Comparison of ENCODE assay signal across 13 cellular contexts in the genomic region with DNA sequence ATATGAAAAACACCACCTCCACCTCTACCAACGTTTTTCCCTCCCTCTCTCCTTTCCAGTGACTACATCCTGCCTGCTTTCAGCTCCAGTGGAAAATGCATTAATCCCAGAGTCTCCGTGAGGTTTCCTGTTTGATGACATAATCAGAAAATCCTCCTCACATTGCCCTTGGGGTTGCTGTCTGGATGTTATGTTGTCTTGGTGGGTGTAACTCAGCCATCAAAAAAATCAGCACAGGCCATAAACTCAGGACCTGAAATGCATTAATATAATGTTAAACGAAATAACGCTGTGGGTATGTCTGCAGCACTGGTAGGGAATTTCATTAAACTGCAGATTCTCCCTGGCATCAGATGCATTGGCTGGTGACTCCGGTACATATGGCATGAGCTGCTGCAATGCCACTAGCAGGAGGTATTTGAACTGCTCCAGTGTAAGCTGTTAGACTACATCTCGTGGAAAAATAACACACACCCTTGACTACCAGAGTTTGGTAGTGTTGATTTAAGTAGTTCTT.
DNase-seq lines count a peak whose midpoint lies in the region; ATAC-seq, FAIRE-seq and TF ChIP-seq lines count a peak whose summit lies in the region.
"Had no signal": no experiment of that assay in that cellular context is flagged by ENCODE, and none has a peak within 500 bp of the region (broad histone marks: within the 10 kb centered on the region; RNA-seq: fewer than 3 reads in every experiment).

No MANE protein-coding gene starts in this region.

- DNase-seq in A172 (ENCODE audit: low spot score) (peak; percentile 72), GM04503 (ENCODE audit: low read depth) (peak; percentile 27), WERI-Rb-1 (peak; percentile 50), keratinocyte (ENCODE audit: low read depth, low spot score) (no peak), T-helper 2 cell (no peak), Caco-2 (no peak)
- DNase-seq in activated CD4-positive, CD25-positive, alpha-beta regulatory T cell treated with anti-CD3 and anti-CD28 coated beads, Interleukin-2, amount 50 U/mL, for 72 hours, result no peak
- DNase-seq: CD8-positive, alpha-beta memory T cell; cerebellar nuclear complex; SIG-M5; sigmoid colon had no signal

- BruUV-seq in Caco-2 (replicated peaks; lab: Mats Ljungman, UMichigan), result no TSS peak

- H3K36me3 Mint-ChIP-seq in Caco-2 (ENCODE audit: insufficient read depth, unreplicated experiment), result no peaks in the 10 kb centered on the region
- H3K36me3 Mint-ChIP-seq: CD8-positive, alpha-beta memory T cell; stimulated activated memory B cell treated with anti-CD40 and anti-IgM and Interleukin-4, amounts not matched to agents 10 μg/mL and 1 μg/mL and 100 μg/mL, for 72 hours had no signal

- peak overlapping the region; percentile 12 for H2AFZ ChIP-seq in keratinocyte (ENCODE audit: control insufficient read depth, low read length)

- no peaks in the 10 kb centered on the region for H3K36me3 ChIP-seq in WERI-Rb-1
- no peaks in the 10 kb centered on the region for H3K36me3 ChIP-seq in keratinocyte (ENCODE audit: control insufficient read depth in 2 of 2, extremely low read depth in 1 of 2, insufficient read depth in 2 of 2, low read length in 2 of 2)
- H3K36me3 ChIP-seq in Caco-2 (ENCODE audit: control insufficient read depth, insufficient read depth, low read length), result no peaks in the 10 kb centered on the region
- H3K36me3 ChIP-seq: sigmoid colon had no signal

- no peak overlapping the region for H3K4me2 ChIP-seq in keratinocyte (ENCODE audit: control insufficient read depth, extremely low read depth, insufficient read depth, low read depth, low read length)

- no peaks in the 10 kb centered on the region for H3K4me1 Mint-ChIP-seq in Caco-2 (ENCODE audit: low read depth, unreplicated experiment)
- H3K4me1 Mint-ChIP-seq: CD8-positive, alpha-beta memory T cell; stimulated activated memory B cell treated with anti-CD40 and anti-IgM and Interleukin-4, amounts not matched to agents 10 μg/mL and 1 μg/mL and 100 μg/mL, for 72 hours had no signal

- CTCF ChIA-PET in Caco-2 (lab: Charles Lee), result no interaction called here

- H3K9me1 ChIP-seq in keratinocyte (ENCODE audit: control insufficient read depth, extremely low read depth, insufficient read depth, low read length), result no peaks in the 10 kb centered on the region

- TF ChIP-seq CTCF in WERI-Rb-1 (IDR thresholded peaks at IDR 0.05; ENCODE audit: low read depth, low read length), result no peak
- no peak for TF ChIP-seq CTCF in keratinocyte (optimal IDR thresholded peaks at IDR 0.05 in 1 of 3, IDR thresholded peaks at IDR 0.05 in 1 of 3, conservative IDR thresholded peaks at IDR 0.05 in 1 of 3; ENCODE audit: extremely low read depth in 1 of 3, insufficient read depth in 2 of 3, low read length in 3 of 3)
- no peak for TF ChIP-seq CTCF in Caco-2 (IDR thresholded peaks at IDR 0.05; ENCODE audit: insufficient read depth in 1 of 2, low read depth in 1 of 2, low read length in 1 of 2, severe bottlenecking in 1 of 2, unreplicated experiment in 1 of 2)

- no peak overlapping the region for H3K4me3 ChIP-seq in WERI-Rb-1 (ENCODE audit: low read depth, low read length)
- H3K4me3 ChIP-seq in keratinocyte (ENCODE audit: control insufficient read depth in 2 of 3, extremely low read depth in 1 of 3, insufficient read depth in 2 of 3, low read depth in 1 of 3, low read length in 3 of 3), result no peak overlapping the region
- H3K4me3 ChIP-seq in Caco-2 (ENCODE audit: low read depth, low read length), result no peak overlapping the region
- H3K4me3 ChIP-seq: sigmoid colon had no signal

- FAIRE-seq in keratinocyte (lab: Jason Lieb, UNC), result peak; percentile 48

- H3K4me3 Mint-ChIP-seq in Caco-2 (ENCODE audit: unreplicated experiment), result no peak overlapping the region
- H3K4me3 Mint-ChIP-seq: CD8-positive, alpha-beta memory T cell; stimulated activated memory B cell treated with anti-CD40 and anti-IgM and Interleukin-4, amounts not matched to agents 10 μg/mL and 1 μg/mL and 100 μg/mL, for 72 hours had no signal

- intact Hi-C loops in Caco-2 (cut with micrococcal nuclease; ENCODE audit: unreplicated experiment), result no loop called here

- H3K27ac ChIP-seq in WERI-Rb-1 (peak overlapping the region; percentile 29; the same call in 1 of the 2 replicates), keratinocyte (ENCODE audit: control insufficient read depth, insufficient read depth, low read length) (no peak overlapping the region)

- no peak overlapping the region for H3K27ac Mint-ChIP-seq in Caco-2 (ENCODE audit: unreplicated experiment)
- H3K27ac Mint-ChIP-seq: CD8-positive, alpha-beta memory T cell; stimulated activated memory B cell treated with anti-CD40 and anti-IgM and Interleukin-4, amounts not matched to agents 10 μg/mL and 1 μg/mL and 100 μg/mL, for 72 hours had no signal

- dilution Hi-C loops in keratinocyte (cut with MboI; ENCODE audit: extremely low pct_ligation_motif_present, low sequenced_read_pairs), result no loop called here

- H3K27me3 Mint-ChIP-seq in Caco-2 (ENCODE audit: insufficient read depth, unreplicated experiment), result no peaks in the 10 kb centered on the region
- H3K27me3 Mint-ChIP-seq: CD8-positive, alpha-beta memory T cell; stimulated activated memory B cell treated with anti-CD40 and anti-IgM and Interleukin-4, amounts not matched to agents 10 μg/mL and 1 μg/mL and 100 μg/mL, for 72 hours had no signal

- no peaks in the 10 kb centered on the region for H3K9me3 Mint-ChIP-seq in Caco-2 (ENCODE audit: unreplicated experiment)
- H3K9me3 Mint-ChIP-seq: CD8-positive, alpha-beta memory T cell; stimulated activated memory B cell treated with anti-CD40 and anti-IgM and Interleukin-4, amounts not matched to agents 10 μg/mL and 1 μg/mL and 100 μg/mL, for 72 hours had no signal

- no peaks in the 10 kb centered on the region for H3K9me3 ChIP-seq in WERI-Rb-1 (ENCODE audit: severe bottlenecking)
- no peaks in the 10 kb centered on the region for H3K9me3 ChIP-seq in keratinocyte (ENCODE audit: control insufficient read depth, low read depth, low read length)
- no peaks in the 10 kb centered on the region for H3K9me3 ChIP-seq in Caco-2
- H3K9me3 ChIP-seq: sigmoid colon had no signal

- no peak for ATAC-seq in HG02981 (IDR thresholded peaks at IDR 0.05; ENCODE audit: unreplicated experiment)
- ATAC-seq: stimulated activated memory B cell treated with anti-CD40 and anti-IgM and Interleukin-4, amounts not matched to agents 10 μg/mL and 1 μg/mL and 100 μg/mL, for 72 hours had no signal

- no peak overlapping the region for H3K9ac ChIP-seq in keratinocyte (ENCODE audit: control insufficient read depth, extremely low read depth, insufficient read depth, low read length)

- no peaks in the 10 kb centered on the region for H3K79me2 ChIP-seq in keratinocyte (ENCODE audit: control insufficient read depth, insufficient read depth, low read length)

- H3K27me3 ChIP-seq in WERI-Rb-1 (ENCODE audit: insufficient read depth, low read depth, severe bottlenecking), result no peaks in the 10 kb centered on the region
- H3K27me3 ChIP-seq in keratinocyte (ENCODE audit: control insufficient read depth, extremely low read depth, insufficient read depth, low read length), result no peaks in the 10 kb centered on the region
- H3K27me3 ChIP-seq in Caco-2 (replicated peaks; ENCODE audit: control insufficient read depth, insufficient read depth, low read length), result no peaks in the 10 kb centered on the region
- H3K27me3 ChIP-seq: sigmoid colon had no signal

- H3K4me1 ChIP-seq in keratinocyte (ENCODE audit: control insufficient read depth, extremely low read depth, insufficient read depth, low read length) (peaks cover 4% of the 10 kb centered on the region), Caco-2 (no peaks in the 10 kb centered on the region)

- POLR2A ChIA-PET in Caco-2 (lab: Charles Lee), result no interaction called here

- H4K20me1 ChIP-seq in keratinocyte (ENCODE audit: control insufficient read depth, extremely low read depth, insufficient read depth, low read length), result no peaks in the 10 kb centered on the region

Comparison
In these comparisons a context has a peak if more than half of its experiments do, and no peak if none do; other contexts are left out.
1. DNase-seq: peak in A172 (single experiment), GM04503 (single experiment) and WERI-Rb-1 (single experiment); none in keratinocyte (single experiment), activated CD4-positive, CD25-positive, alpha-beta regulatory T cell treated with anti-CD3 and anti-CD28 coated beads, Interleukin-2, amount 50 U/mL, for 72 hours (single experiment), T-helper 2 cell (0 of 5) and Caco-2 (0 of 2).